ENCODE assay signal across 9 cellular contexts in genomic region chr10:68154211-68154497, GRCh38. TPM values are rescaled to one million over a fixed set of nuclear protein-coding genes. Genes with fewer than 3 reads are reported as not detected.
DNase-seq lines count a peak whose midpoint lies in the region; ATAC-seq and TF ChIP-seq lines count a peak whose summit lies in the region.
"Had no signal": no experiment of that assay in that cellular context is flagged by ENCODE, and none has a peak within 500 bp of the region (broad histone marks: within the 10 kb centered on the region; RNA-seq: fewer than 3 reads in every experiment).

No MANE protein-coding gene starts in this region.

- no peaks in the 10 kb centered on the region for H3K9me2 ChIP-seq in PC-9 (ENCODE audit: insufficient read depth)

- DNase-seq in PC-9 (no peak), glutamatergic neuron (peak; percentile 64), retina (peak; percentile 26), SKM-1 (lab: John Stamatoyannopoulos, UW; ENCODE audit: unreplicated experiment) (no peak), mucosa of gallbladder (ENCODE audit: low spot score) (no peak)
- no peak for DNase-seq in activated CD4-positive, alpha-beta T cell treated with anti-CD3 and anti-CD28 coated beads for 4 hours
- DNase-seq: activated CD4-positive, alpha-beta T cell treated with anti-CD3 and anti-CD28 coated beads, Interleukin-2, amount 10 ng/mL, durations not matched to agents 7 days and 5 days had no signal

- H3K79me2 ChIP-seq in PC-9 (ENCODE audit: low read depth) = no peaks in the 10 kb centered on the region

- peak overlapping the region; percentile 35 for H3K27ac ChIP-seq in PC-9

- CTCF ChIA-PET in PC-9 (lab: Charles Lee) = no interaction called here

- H3K9me3 Mint-ChIP-seq in glutamatergic neuron (ENCODE audit: unreplicated experiment) = peaks cover 3% of the 10 kb centered on the region
- H3K9me3 Mint-ChIP-seq: activated CD4-positive, alpha-beta T cell treated with anti-CD3 and anti-CD28 coated beads, Interleukin-2, amount 10 ng/mL, durations not matched to agents 7 days and 5 days had no signal

- no peaks in the 10 kb centered on the region for H3K27me3 ChIP-seq in PC-9 (ENCODE audit: insufficient read depth, low read depth)

- H3K4me1 Mint-ChIP-seq in glutamatergic neuron (ENCODE audit: low read depth, unreplicated experiment) = peaks cover 11% of the 10 kb centered on the region

- POLR2A ChIA-PET in PC-9 (lab: Charles Lee; ENCODE audit: unreplicated experiment) = interaction anchor here (0.7 kb wide), 2 partner anchors 80 to 673 kb away, joined by 3 to 4 read pairs; partner anchors contain the start of gene STOX1

- ATAC-seq in GM18909 (IDR thresholded peaks at IDR 0.05; ENCODE audit: poor library complexity, unreplicated experiment) = peak; percentile 26
- no peak for ATAC-seq in GM21423 (IDR thresholded peaks at IDR 0.05; ENCODE audit: unreplicated experiment)

- H3K27ac Mint-ChIP-seq in glutamatergic neuron (ENCODE audit: unreplicated experiment) = peak overlapping the region; percentile 22
- H3K27ac Mint-ChIP-seq: activated CD4-positive, alpha-beta T cell treated with anti-CD3 and anti-CD28 coated beads, Interleukin-2, amount 10 ng/mL, durations not matched to agents 7 days and 5 days had no signal

- H3K36me3 Mint-ChIP-seq in glutamatergic neuron (ENCODE audit: unreplicated experiment) = no peaks in the 10 kb centered on the region

- no peak for TF ChIP-seq CTCF in PC-9 (conservative IDR thresholded peaks at IDR 0.05)
- no peak for TF ChIP-seq CTCF in glutamatergic neuron (IDR thresholded peaks at IDR 0.05; ENCODE audit: partially characterized antibody, unreplicated experiment)

- H3K4me3 Mint-ChIP-seq in glutamatergic neuron (ENCODE audit: unreplicated experiment) = peak overlapping the region; percentile 39
- H3K4me3 Mint-ChIP-seq: activated CD4-positive, alpha-beta T cell treated with anti-CD3 and anti-CD28 coated beads, Interleukin-2, amount 10 ng/mL, durations not matched to agents 7 days and 5 days had no signal

- H2AFZ ChIP-seq in PC-9 = no peak overlapping the region

- H3K36me3 ChIP-seq in PC-9 (ENCODE audit: low read depth) = 0 out of 2 replicates have a peak, but pooled peaks cover 6% of the 10 kb centered on the region

- H3K4me3 ChIP-seq in PC-9 = no peak overlapping the region

- peak overlapping the region; percentile 42 for H3K4me2 ChIP-seq in PC-9

- no peaks in the 10 kb centered on the region for H4K20me1 ChIP-seq in PC-9 (ENCODE audit: insufficient read depth)

- BruUV-seq in PC-9 (replicated peaks; lab: Mats Ljungman, UMichigan) = TSS peak; percentile 54

- intact Hi-C loops in PC-9 (cut with micrococcal nuclease; ENCODE audit: unreplicated experiment) = no loop called here

- H3F3A ChIP-seq in PC-9 (ENCODE audit: insufficient read depth, low read depth) = peaks cover 17% of the 10 kb centered on the region

- peaks cover 4% of the 10 kb centered on the region for H3K27me3 Mint-ChIP-seq in glutamatergic neuron (ENCODE audit: unreplicated experiment)
- H3K27me3 Mint-ChIP-seq: activated CD4-positive, alpha-beta T cell treated with anti-CD3 and anti-CD28 coated beads, Interleukin-2, amount 10 ng/mL, durations not matched to agents 7 days and 5 days had no signal

- peaks cover 68% of the 10 kb centered on the region for H3K4me1 ChIP-seq in PC-9 (replicated peaks; ENCODE audit: insufficient read depth)

- H3K9me3 ChIP-seq in PC-9 (ENCODE audit: insufficient read depth, low read depth) = no peaks in the 10 kb centered on the region

RNA-seq across cellular contexts. Expression of gene MYPN, which starts 44.9 kb away (rescaled TPM):
- total RNA-seq in PC-9 (2021) (3.9 and 4.1 TPM in 2 replicates), glutamatergic neuron (ENCODE audit: unreplicated experiment) (not detected), mucosa of gallbladder (not detected)
- total RNA-seq: activated CD4-positive, alpha-beta T cell treated with anti-CD3 and anti-CD28 coated beads, Interleukin-2, amount 10 ng/mL, durations not matched to agents 7 days and 5 days had no signal

Comparison
In these comparisons a context has a peak if more than half of its experiments do, and no peak if none do; other contexts are left out.
1. DNase-seq: peak in glutamatergic neuron (single experiment) and retina (single experiment); none in PC-9 (0 of 2), SKM-1 (single experiment), mucosa of gallbladder (single experiment) and activated CD4-positive, alpha-beta T cell treated with anti-CD3 and anti-CD28 coated beads for 4 hours (0 of 2).